Comparison of ENCODE assay signal across 1 cellular context in the genomic region with DNA sequence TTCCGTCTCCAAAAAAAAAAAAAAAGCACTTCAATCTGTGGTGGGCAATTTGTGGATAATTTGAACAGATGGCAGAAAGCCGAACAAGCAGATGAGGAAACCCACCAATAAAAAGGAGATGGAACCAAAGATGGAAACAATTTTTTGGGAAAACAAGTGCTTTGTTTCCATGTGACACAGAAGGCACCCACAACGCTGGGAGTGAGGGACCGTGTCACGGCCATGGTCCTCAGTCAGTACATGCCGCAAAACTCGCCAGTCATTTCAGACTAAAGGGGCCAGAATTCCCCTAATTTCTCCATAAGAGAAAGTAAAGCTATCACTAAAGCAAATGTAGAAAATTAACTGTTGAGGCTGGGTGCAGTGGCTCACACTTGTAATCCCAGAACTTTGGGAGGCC.
TF ChIP-seq lines count a peak whose summit lies in the region.

No MANE protein-coding gene starts in this region.

TF ChIP-seq in H1, 55 proteins besides CTCF, POLR2A, EP300 and RAD21:
- TF ChIP-seq SIRT6 (IDR thresholded peaks at IDR 0.05; ENCODE audit: low read length) = no peak
TF ChIP-seq in H1: peak in this region for 0.
